In the genomic region with DNA sequence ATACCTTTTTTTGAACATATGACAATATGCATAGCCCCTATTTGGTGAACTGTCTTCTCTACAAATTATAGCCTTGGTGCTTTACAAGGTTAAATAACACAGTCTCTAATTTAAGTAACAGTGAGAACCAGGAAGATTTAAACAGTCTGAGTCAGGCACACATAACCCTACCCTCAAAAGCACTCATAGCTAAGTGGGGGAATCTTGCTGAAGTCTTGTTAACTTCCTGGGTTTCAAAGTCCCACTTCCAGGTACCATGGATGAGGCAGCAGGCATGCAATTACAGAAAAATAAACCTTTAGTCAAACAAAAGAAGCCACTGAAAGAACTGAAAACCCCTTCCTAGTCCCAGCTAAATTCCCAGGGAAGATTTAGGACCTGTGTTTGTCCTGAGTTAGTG, we compare ENCODE assay signal across 13 cellular contexts.
DNase-seq lines count a peak whose midpoint lies in the region; ATAC-seq and TF ChIP-seq lines count a peak whose summit lies in the region.
"Had no signal": no experiment of that assay in that cellular context is flagged by ENCODE, and none has a peak within 500 bp of the region (broad histone marks: within the 10 kb centered on the region; RNA-seq: fewer than 3 reads in every experiment).

No MANE protein-coding gene starts in this region.

- no peak for TF ChIP-seq CTCF in SK-N-SH (IDR thresholded peaks at IDR 0.05)
- no peak for TF ChIP-seq CTCF in neural cell (IDR thresholded peaks at IDR 0.05; ENCODE audit: poor library complexity, severe bottlenecking)

- H2AFZ ChIP-seq in SK-N-SH (ENCODE audit: low read depth) (no peak overlapping the region), neural cell (ENCODE audit: low read depth, low read length) (no peak overlapping the region)

- H3K4me2 ChIP-seq in SK-N-SH: peak overlapping the region; percentile 72
- no peak overlapping the region for H3K4me2 ChIP-seq in neural cell (ENCODE audit: low read length)

- H3K4me1 Mint-ChIP-seq in stimulated activated memory B cell treated with anti-CD40 and anti-IgM and Interleukin-4, amounts not matched to agents 10 μg/mL and 1 μg/mL and 100 μg/mL, for 72 hours: no peaks in the 10 kb centered on the region
- H3K4me1 Mint-ChIP-seq: naive B cell had no signal

- H3K36me3 ChIP-seq in SK-N-SH (replicated peaks in 1 of 2; ENCODE audit: control insufficient read depth in 1 of 2, insufficient read depth in 2 of 2, low read length in 1 of 2) (no peaks in the 10 kb centered on the region), esophagus (ENCODE audit: control insufficient read depth in 2 of 2, insufficient read depth in 2 of 2, low read length in 1 of 2) (no peaks in the 10 kb centered on the region), neural cell (ENCODE audit: insufficient read depth, low read length) (no peaks in the 10 kb centered on the region), urinary bladder (ENCODE audit: insufficient read depth) (no peaks in the 10 kb centered on the region)

- peak overlapping the region; percentile 61 for H3K9ac ChIP-seq in SK-N-SH
- H3K9ac ChIP-seq in neural cell (ENCODE audit: low read length): no peak overlapping the region

- H3K9me3 Mint-ChIP-seq in stimulated activated memory B cell treated with anti-CD40 and anti-IgM and Interleukin-4, amounts not matched to agents 10 μg/mL and 1 μg/mL and 100 μg/mL, for 72 hours: no peaks in the 10 kb centered on the region
- H3K9me3 Mint-ChIP-seq: naive B cell; stimulated activated naive CD8-positive, alpha-beta T cell treated with anti-CD3 and anti-CD28 coated beads, Interleukin-15, Interleukin-2, amounts not matched to agents 100 ng/mL and 50 ng/mL, for 24 hours had no signal

- POLR2A ChIA-PET in SK-N-SH (lab: Yijun Ruan, JAX): interaction anchor here (0.7 kb wide), 1 partner anchor 1518 kb away, joined by 3 read pairs; no protein-coding TSS in a partner anchor

- H3K27me3 Mint-ChIP-seq in stimulated activated memory B cell treated with anti-CD40 and anti-IgM and Interleukin-4, amounts not matched to agents 10 μg/mL and 1 μg/mL and 100 μg/mL, for 72 hours: peaks cover 6% of the 10 kb centered on the region
- H3K27me3 Mint-ChIP-seq: stimulated activated naive CD8-positive, alpha-beta T cell treated with anti-CD3 and anti-CD28 coated beads, Interleukin-15, Interleukin-2, amounts not matched to agents 100 ng/mL and 50 ng/mL, for 24 hours had no signal

- H3K36me3 Mint-ChIP-seq in stimulated activated memory B cell treated with anti-CD40 and anti-IgM and Interleukin-4, amounts not matched to agents 10 μg/mL and 1 μg/mL and 100 μg/mL, for 72 hours: no peaks in the 10 kb centered on the region
- H3K36me3 Mint-ChIP-seq: naive B cell had no signal

- H3K27me3 ChIP-seq in SK-N-SH (ENCODE audit: insufficient read depth) (no peaks in the 10 kb centered on the region), esophagus (ENCODE audit: control insufficient read depth in 1 of 2, insufficient read depth in 2 of 2, low read length in 2 of 2) (no peaks in the 10 kb centered on the region), neural cell (ENCODE audit: insufficient read depth, low read depth, low read length) (no peaks in the 10 kb centered on the region)

- H3K27ac ChIP-seq in SK-N-SH (ENCODE audit: low read depth in 2 of 2, low read length in 1 of 2): peak overlapping the region; percentile 84 to 91; a peak in 3 of 4 replicates
- H3K27ac ChIP-seq in esophagus (ENCODE audit: low read depth in 2 of 2, low read length in 1 of 2): peak overlapping the region; percentile 31 to 88
- H3K27ac ChIP-seq in neural cell (ENCODE audit: low read length): peak overlapping the region; percentile 30
- H3K27ac ChIP-seq in urinary bladder (ENCODE audit: low read depth): peak overlapping the region; percentile 74

- H3K4me3 Mint-ChIP-seq in stimulated activated memory B cell treated with anti-CD40 and anti-IgM and Interleukin-4, amounts not matched to agents 10 μg/mL and 1 μg/mL and 100 μg/mL, for 72 hours: no peak overlapping the region
- H3K4me3 Mint-ChIP-seq: naive B cell; stimulated activated naive CD8-positive, alpha-beta T cell treated with anti-CD3 and anti-CD28 coated beads, Interleukin-15, Interleukin-2, amounts not matched to agents 100 ng/mL and 50 ng/mL, for 24 hours had no signal

- no peaks in the 10 kb centered on the region for H4K20me1 ChIP-seq in SK-N-SH (ENCODE audit: insufficient read depth)
- H4K20me1 ChIP-seq in neural cell (ENCODE audit: insufficient read depth): no peaks in the 10 kb centered on the region

- TF ChIP-seq EP300 in SK-N-SH (IDR thresholded peaks at IDR 0.05; ENCODE audit: borderline replicate concordance in 1 of 2, low read depth in 1 of 2, low read length in 1 of 2): no peak
- no peak for TF ChIP-seq EP300 in neural cell (conservative IDR thresholded peaks at IDR 0.05; ENCODE audit: poor library complexity, severe bottlenecking)

- H3K79me2 ChIP-seq in SK-N-SH (ENCODE audit: insufficient read depth): no peaks in the 10 kb centered on the region
- peaks cover 88% of the 10 kb centered on the region for H3K79me2 ChIP-seq in neural cell (replicated peaks; ENCODE audit: insufficient read depth, low read length)

- CTCF ChIA-PET in SK-N-SH (lab: Yijun Ruan, JAX): interaction anchor here (0.7 to 3.4 kb wide), 5 partner anchors 12 to 81 kb away, joined by 3 to 11 read pairs (median 5); no protein-coding TSS in a partner anchor

- H3K4me3 ChIP-seq in SK-N-SH (ENCODE audit: low read depth in 2 of 2, low read length in 1 of 2) (peak overlapping the region in 1 of 2 experiments; percentile 28; a peak in 1 of 4 replicates), esophagus (ENCODE audit: low read depth in 1 of 2, low read length in 2 of 2) (no peak overlapping the region), neural cell (ENCODE audit: low read length) (no peak overlapping the region), urinary bladder (ENCODE audit: low read depth, low read length) (no peak overlapping the region)

- peaks cover 24% of the 10 kb centered on the region for H3F3A ChIP-seq in SK-N-SH (replicated peaks; ENCODE audit: insufficient read depth)
- peaks cover 4% of the 10 kb centered on the region for H3F3A ChIP-seq in neural cell (ENCODE audit: insufficient read depth, low read length, poor library complexity, severe bottlenecking)

- H3K9me3 ChIP-seq in SK-N-SH (no peaks in the 10 kb centered on the region), esophagus (ENCODE audit: control insufficient read depth in 2 of 2, insufficient read depth in 1 of 2, low read depth in 1 of 2, low read length in 1 of 2) (no peaks in the 10 kb centered on the region), neural cell (ENCODE audit: low read length) (no peaks in the 10 kb centered on the region)

- H3K9me2 ChIP-seq in SK-N-SH (no peaks in the 10 kb centered on the region), neural cell (ENCODE audit: insufficient read depth, low read length) (no peaks in the 10 kb centered on the region)

- DNase-seq in SK-N-SH (no peak), AML-193 (lab: John Stamatoyannopoulos, UW) (no peak)
- DNase-seq: activated CD4-positive, alpha-beta T cell treated with anti-CD3 and anti-CD28 coated beads for 48 hours; activated gamma-delta T cell; naive B cell; SHP77; stimulated activated CD4-positive, alpha-beta T cell treated with anti-CD3 and anti-CD28 coated beads, Interleukin-1b, Interleukin-23, amount 100 ng/mL, for 48 hours had no signal

- ATAC-seq in stimulated activated memory B cell treated with anti-CD40 and anti-IgM and Interleukin-4, amounts not matched to agents 10 μg/mL and 1 μg/mL and 100 μg/mL, for 72 hours: no peak
- ATAC-seq in HG02938 (IDR thresholded peaks at IDR 0.05; ENCODE audit: unreplicated experiment): no peak

- H3K4me1 ChIP-seq in SK-N-SH (ENCODE audit: control insufficient read depth in 1 of 2, insufficient read depth in 2 of 2, low read depth in 1 of 2, low read length in 1 of 2): peaks cover 23 to 35% of the 10 kb centered on the region in 2 experiments
- peaks cover under 1 to 8% of the 10 kb centered on the region in 2 donors for H3K4me1 ChIP-seq in esophagus (ENCODE audit: control insufficient read depth in 2 of 2, insufficient read depth in 2 of 2, low read length in 1 of 2)
- peaks cover 2% of the 10 kb centered on the region for H3K4me1 ChIP-seq in urinary bladder (ENCODE audit: insufficient read depth)

- TF ChIP-seq RAD21 in SK-N-SH (IDR thresholded peaks at IDR 0.05; ENCODE audit: low read length) (no peak), neural cell (conservative IDR thresholded peaks at IDR 0.05) (no peak)

- no peak overlapping the region for H3K27ac Mint-ChIP-seq in stimulated activated memory B cell treated with anti-CD40 and anti-IgM and Interleukin-4, amounts not matched to agents 10 μg/mL and 1 μg/mL and 100 μg/mL, for 72 hours
- H3K27ac Mint-ChIP-seq: stimulated activated naive CD8-positive, alpha-beta T cell treated with anti-CD3 and anti-CD28 coated beads, Interleukin-15, Interleukin-2, amounts not matched to agents 100 ng/mL and 50 ng/mL, for 24 hours had no signal

TF ChIP-seq in SK-N-SH, 30 proteins besides CTCF, POLR2A, EP300 and RAD21 (continues in another document):
- TF ChIP-seq FOSL2 (IDR thresholded peaks at IDR 0.05; ENCODE audit: borderline replicate concordance, low read depth) (no peak), NFIC (IDR thresholded peaks at IDR 0.05; ENCODE audit: borderline replicate concordance) (no peak), JUND (IDR thresholded peaks at IDR 0.05) (no peak)
- TF ChIP-seq, protein P1, sequence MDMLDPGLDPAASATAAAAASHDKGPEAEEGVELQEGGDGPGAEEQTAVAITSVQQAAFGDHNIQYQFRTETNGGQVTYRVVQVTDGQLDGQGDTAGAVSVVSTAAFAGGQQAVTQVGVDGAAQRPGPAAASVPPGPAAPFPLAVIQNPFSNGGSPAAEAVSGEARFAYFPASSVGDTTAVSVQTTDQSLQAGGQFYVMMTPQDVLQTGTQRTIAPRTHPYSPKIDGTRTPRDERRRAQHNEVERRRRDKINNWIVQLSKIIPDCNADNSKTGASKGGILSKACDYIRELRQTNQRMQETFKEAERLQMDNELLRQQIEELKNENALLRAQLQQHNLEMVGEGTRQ (IDR thresholded peaks at IDR 0.05; ENCODE audit: borderline replicate concordance, low read depth, low read length): no peak

TF ChIP-seq in neural cell, 6 proteins besides CTCF, POLR2A, EP300 and RAD21 (continues in another document):
- no peak for TF ChIP-seq SMC3 (conservative IDR thresholded peaks at IDR 0.05; ENCODE audit: poor library complexity)
- no peak for TF ChIP-seq TAF1 (IDR thresholded peaks at IDR 0.05; ENCODE audit: low read depth)
- no peak for TF ChIP-seq POLR2AphosphoS5 (IDR thresholded peaks at IDR 0.05)

Comparison
In these comparisons a context has a peak if more than half of its experiments do, and no peak if none do; other contexts are left out.
1. H3K27ac ChIP-seq: peak in every context shown above with its lines; median percentile 88 in SK-N-SH; 74 in urinary bladder; 60 in esophagus; 30 in neural cell.